ENCODE assay signal across 1 cellular context in the genomic region with DNA sequence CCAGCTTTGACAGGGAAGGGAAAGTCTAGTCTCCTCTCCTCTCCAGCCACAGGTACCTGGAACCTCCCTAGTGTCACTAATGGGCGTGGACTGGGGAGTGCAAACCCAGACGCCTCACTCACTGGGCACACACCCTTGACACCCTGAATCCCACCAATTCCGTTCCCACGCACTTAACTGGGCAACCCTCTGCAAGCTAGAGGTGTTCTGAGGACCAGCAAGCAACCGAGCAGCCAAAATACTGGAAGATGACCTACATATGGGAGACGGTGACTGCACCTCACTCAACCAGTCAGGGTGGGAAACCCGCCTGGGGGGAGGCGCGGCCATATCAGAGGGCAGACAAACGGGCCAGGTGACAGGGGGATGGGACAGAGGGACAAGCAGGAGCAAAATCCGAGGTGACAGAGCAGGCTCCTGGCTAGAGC.
TF ChIP-seq lines count a peak whose summit lies in the region.

No MANE protein-coding gene starts in this region.

TF ChIP-seq in GM12878, 131 proteins besides CTCF, POLR2A, EP300 and RAD21:
- TF ChIP-seq, protein P1, sequence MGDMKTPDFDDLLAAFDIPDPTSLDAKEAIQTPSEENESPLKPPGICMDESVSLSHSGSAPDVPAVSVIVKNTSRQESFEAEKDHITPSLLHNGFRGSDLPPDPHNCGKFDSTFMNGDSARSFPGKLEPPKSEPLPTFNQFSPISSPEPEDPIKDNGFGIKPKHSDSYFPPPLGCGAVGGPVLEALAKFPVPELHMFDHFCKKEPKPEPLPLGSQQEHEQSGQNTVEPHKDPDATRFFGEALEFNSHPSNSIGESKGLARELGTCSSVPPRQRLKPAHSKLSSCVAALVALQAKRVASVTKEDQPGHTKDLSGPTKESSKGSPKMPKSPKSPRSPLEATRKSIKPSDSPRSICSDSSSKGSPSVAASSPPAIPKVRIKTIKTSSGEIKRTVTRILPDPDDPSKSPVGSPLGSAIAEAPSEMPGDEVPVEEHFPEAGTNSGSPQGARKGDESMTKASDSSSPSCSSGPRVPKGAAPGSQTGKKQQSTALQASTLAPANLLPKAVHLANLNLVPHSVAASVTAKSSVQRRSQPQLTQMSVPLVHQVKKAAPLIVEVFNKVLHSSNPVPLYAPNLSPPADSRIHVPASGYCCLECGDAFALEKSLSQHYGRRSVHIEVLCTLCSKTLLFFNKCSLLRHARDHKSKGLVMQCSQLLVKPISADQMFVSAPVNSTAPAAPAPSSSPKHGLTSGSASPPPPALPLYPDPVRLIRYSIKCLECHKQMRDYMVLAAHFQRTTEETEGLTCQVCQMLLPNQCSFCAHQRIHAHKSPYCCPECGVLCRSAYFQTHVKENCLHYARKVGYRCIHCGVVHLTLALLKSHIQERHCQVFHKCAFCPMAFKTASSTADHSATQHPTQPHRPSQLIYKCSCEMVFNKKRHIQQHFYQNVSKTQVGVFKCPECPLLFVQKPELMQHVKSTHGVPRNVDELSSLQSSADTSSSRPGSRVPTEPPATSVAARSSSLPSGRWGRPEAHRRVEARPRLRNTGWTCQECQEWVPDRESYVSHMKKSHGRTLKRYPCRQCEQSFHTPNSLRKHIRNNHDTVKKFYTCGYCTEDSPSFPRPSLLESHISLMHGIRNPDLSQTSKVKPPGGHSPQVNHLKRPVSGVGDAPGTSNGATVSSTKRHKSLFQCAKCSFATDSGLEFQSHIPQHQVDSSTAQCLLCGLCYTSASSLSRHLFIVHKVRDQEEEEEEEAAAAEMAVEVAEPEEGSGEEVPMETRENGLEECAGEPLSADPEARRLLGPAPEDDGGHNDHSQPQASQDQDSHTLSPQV (IDR thresholded peaks at IDR 0.05), result no peak
- TF ChIP-seq, protein P2, sequence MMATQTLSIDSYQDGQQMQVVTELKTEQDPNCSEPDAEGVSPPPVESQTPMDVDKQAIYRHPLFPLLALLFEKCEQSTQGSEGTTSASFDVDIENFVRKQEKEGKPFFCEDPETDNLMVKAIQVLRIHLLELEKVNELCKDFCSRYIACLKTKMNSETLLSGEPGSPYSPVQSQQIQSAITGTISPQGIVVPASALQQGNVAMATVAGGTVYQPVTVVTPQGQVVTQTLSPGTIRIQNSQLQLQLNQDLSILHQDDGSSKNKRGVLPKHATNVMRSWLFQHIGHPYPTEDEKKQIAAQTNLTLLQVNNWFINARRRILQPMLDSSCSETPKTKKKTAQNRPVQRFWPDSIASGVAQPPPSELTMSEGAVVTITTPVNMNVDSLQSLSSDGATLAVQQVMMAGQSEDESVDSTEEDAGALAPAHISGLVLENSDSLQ (IDR thresholded peaks at IDR 0.05), result 0 out of 2 replicates have a peak, but pooled peaks have one; percentile 16
- TF ChIP-seq KDM1A (IDR thresholded peaks at IDR 0.05; ENCODE audit: borderline replicate concordance) (no peak), BHLHE40 (IDR thresholded peaks at IDR 0.05; ENCODE audit: borderline replicate concordance in 1 of 2, low read depth in 2 of 2, low read length in 1 of 2) (peak in 1 of 2 experiments; percentile 5; a peak in 1 of 4 replicates), BRCA1 (IDR thresholded peaks at IDR 0.05; ENCODE audit: low read depth, low read length) (no peak), BCL11A (IDR thresholded peaks at IDR 0.05; ENCODE audit: low read depth, low read length) (no peak), MYB (IDR thresholded peaks at IDR 0.05; ENCODE audit: borderline replicate concordance, low read depth, low read length) (no peak)
- TF ChIP-seq, protein P3, sequence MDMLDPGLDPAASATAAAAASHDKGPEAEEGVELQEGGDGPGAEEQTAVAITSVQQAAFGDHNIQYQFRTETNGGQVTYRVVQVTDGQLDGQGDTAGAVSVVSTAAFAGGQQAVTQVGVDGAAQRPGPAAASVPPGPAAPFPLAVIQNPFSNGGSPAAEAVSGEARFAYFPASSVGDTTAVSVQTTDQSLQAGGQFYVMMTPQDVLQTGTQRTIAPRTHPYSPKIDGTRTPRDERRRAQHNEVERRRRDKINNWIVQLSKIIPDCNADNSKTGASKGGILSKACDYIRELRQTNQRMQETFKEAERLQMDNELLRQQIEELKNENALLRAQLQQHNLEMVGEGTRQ (IDR thresholded peaks at IDR 0.05; ENCODE audit: borderline replicate concordance, low read depth, low read length), result no peak
